In the genomic region with DNA sequence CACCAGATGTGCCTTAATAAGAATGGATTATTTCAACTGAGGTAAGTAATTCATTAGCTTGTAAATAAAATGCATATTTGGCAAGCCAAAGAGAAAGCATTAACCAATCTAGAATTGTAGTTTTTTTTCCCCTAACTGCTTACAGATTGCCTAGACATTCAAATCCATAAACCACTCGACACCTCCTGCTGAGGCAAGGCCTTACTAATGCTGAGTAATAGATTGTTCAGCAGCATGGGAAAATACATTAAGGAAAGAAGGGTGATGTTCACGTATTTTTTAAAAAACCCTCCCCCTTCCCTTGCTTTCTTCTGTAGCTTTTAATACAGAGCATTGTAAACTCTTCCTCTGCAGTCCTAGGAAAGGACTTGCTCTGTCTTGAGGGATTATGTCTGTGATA, we compare ENCODE assay signal across 2 cellular contexts.
TF ChIP-seq lines count a peak whose summit lies in the region.

No MANE protein-coding gene starts in this region.

TF ChIP-seq in GM23338, 12 proteins besides CTCF, POLR2A, EP300 and RAD21 (continued from another document):
- TF ChIP-seq, protein P1, sequence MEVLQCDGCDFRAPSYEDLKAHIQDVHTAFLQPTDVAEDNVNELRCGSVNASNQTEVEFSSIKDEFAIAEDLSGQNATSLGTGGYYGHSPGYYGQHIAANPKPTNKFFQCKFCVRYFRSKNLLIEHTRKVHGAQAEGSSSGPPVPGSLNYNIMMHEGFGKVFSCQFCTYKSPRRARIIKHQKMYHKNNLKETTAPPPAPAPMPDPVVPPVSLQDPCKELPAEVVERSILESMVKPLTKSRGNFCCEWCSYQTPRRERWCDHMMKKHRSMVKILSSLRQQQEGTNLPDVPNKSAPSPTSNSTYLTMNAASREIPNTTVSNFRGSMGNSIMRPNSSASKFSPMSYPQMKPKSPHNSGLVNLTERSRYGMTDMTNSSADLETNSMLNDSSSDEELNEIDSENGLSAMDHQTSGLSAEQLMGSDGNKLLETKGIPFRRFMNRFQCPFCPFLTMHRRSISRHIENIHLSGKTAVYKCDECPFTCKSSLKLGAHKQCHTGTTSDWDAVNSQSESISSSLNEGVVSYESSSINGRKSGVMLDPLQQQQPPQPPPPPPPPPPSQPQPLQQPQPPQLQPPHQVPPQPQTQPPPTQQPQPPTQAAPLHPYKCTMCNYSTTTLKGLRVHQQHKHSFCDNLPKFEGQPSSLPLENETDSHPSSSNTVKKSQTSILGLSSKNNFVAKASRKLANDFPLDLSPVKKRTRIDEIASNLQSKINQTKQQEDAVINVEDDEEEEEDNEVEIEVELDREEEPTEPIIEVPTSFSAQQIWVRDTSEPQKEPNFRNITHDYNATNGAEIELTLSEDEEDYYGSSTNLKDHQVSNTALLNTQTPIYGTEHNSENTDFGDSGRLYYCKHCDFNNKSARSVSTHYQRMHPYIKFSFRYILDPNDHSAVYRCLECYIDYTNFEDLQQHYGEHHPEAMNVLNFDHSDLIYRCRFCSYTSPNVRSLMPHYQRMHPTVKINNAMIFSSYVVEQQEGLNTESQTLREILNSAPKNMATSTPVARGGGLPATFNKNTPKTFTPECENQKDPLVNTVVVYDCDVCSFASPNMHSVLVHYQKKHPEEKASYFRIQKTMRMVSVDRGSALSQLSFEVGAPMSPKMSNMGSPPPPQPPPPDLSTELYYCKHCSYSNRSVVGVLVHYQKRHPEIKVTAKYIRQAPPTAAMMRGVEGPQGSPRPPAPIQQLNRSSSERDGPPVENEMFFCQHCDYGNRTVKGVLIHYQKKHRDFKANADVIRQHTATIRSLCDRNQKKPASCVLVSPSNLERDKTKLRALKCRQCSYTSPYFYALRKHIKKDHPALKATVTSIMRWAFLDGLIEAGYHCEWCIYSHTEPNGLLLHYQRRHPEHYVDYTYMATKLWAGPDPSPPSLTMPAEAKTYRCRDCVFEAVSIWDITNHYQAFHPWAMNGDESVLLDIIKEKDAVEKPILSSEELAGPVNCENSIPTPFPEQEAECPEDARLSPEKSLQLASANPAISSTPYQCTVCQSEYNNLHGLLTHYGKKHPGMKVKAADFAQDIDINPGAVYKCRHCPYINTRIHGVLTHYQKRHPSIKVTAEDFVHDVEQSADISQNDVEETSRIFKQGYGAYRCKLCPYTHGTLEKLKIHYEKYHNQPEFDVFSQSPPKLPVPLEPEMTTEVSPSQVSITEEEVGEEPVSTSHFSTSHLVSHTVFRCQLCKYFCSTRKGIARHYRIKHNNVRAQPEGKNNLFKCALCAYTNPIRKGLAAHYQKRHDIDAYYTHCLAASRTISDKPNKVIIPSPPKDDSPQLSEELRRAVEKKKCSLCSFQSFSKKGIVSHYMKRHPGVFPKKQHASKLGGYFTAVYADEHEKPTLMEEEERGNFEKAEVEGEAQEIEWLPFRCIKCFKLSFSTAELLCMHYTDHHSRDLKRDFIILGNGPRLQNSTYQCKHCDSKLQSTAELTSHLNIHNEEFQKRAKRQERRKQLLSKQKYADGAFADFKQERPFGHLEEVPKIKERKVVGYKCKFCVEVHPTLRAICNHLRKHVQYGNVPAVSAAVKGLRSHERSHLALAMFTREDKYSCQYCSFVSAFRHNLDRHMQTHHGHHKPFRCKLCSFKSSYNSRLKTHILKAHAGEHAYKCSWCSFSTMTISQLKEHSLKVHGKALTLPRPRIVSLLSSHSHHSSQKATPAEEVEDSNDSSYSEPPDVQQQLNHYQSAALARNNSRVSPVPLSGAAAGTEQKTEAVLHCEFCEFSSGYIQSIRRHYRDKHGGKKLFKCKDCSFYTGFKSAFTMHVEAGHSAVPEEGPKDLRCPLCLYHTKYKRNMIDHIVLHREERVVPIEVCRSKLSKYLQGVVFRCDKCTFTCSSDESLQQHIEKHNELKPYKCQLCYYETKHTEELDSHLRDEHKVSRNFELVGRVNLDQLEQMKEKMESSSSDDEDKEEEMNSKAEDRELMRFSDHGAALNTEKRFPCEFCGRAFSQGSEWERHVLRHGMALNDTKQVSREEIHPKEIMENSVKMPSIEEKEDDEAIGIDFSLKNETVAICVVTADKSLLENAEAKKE (CRISPR knock-in tag; IDR thresholded peaks at IDR 0.05): no peak
- TF ChIP-seq EZH2phosphoT487 (IDR thresholded peaks at IDR 0.05; ENCODE audit: unreplicated experiment) (no peak), JUNB (IDR thresholded peaks at IDR 0.05; ENCODE audit: unreplicated experiment) (no peak), NANOG (IDR thresholded peaks at IDR 0.05; ENCODE audit: borderline replicate concordance) (no peak), STAT1 (IDR thresholded peaks at IDR 0.05; ENCODE audit: unreplicated experiment) (no peak), POLR2AphosphoS5 (IDR thresholded peaks at IDR 0.05; ENCODE audit: low read depth) (no peak)
- TF ChIP-seq, protein P2, sequence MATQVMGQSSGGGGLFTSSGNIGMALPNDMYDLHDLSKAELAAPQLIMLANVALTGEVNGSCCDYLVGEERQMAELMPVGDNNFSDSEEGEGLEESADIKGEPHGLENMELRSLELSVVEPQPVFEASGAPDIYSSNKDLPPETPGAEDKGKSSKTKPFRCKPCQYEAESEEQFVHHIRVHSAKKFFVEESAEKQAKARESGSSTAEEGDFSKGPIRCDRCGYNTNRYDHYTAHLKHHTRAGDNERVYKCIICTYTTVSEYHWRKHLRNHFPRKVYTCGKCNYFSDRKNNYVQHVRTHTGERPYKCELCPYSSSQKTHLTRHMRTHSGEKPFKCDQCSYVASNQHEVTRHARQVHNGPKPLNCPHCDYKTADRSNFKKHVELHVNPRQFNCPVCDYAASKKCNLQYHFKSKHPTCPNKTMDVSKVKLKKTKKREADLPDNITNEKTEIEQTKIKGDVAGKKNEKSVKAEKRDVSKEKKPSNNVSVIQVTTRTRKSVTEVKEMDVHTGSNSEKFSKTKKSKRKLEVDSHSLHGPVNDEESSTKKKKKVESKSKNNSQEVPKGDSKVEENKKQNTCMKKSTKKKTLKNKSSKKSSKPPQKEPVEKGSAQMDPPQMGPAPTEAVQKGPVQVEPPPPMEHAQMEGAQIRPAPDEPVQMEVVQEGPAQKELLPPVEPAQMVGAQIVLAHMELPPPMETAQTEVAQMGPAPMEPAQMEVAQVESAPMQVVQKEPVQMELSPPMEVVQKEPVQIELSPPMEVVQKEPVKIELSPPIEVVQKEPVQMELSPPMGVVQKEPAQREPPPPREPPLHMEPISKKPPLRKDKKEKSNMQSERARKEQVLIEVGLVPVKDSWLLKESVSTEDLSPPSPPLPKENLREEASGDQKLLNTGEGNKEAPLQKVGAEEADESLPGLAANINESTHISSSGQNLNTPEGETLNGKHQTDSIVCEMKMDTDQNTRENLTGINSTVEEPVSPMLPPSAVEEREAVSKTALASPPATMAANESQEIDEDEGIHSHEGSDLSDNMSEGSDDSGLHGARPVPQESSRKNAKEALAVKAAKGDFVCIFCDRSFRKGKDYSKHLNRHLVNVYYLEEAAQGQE (IDR thresholded peaks at IDR 0.05; ENCODE audit: unreplicated experiment): no peak

TF ChIP-seq in SK-N-SH, 30 proteins besides CTCF, POLR2A, EP300 and RAD21 (continued from another document):
- TF ChIP-seq, protein P3, sequence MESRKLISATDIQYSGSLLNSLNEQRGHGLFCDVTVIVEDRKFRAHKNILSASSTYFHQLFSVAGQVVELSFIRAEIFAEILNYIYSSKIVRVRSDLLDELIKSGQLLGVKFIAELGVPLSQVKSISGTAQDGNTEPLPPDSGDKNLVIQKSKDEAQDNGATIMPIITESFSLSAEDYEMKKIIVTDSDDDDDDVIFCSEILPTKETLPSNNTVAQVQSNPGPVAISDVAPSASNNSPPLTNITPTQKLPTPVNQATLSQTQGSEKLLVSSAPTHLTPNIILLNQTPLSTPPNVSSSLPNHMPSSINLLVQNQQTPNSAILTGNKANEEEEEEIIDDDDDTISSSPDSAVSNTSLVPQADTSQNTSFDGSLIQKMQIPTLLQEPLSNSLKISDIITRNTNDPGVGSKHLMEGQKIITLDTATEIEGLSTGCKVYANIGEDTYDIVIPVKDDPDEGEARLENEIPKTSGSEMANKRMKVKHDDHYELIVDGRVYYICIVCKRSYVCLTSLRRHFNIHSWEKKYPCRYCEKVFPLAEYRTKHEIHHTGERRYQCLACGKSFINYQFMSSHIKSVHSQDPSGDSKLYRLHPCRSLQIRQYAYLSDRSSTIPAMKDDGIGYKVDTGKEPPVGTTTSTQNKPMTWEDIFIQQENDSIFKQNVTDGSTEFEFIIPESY (IDR thresholded peaks at IDR 0.05; ENCODE audit: borderline replicate concordance, low read depth): no peak
- TF ChIP-seq, protein P4, sequence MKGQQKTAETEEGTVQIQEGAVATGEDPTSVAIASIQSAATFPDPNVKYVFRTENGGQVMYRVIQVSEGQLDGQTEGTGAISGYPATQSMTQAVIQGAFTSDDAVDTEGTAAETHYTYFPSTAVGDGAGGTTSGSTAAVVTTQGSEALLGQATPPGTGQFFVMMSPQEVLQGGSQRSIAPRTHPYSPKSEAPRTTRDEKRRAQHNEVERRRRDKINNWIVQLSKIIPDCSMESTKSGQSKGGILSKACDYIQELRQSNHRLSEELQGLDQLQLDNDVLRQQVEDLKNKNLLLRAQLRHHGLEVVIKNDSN (IDR thresholded peaks at IDR 0.05; ENCODE audit: borderline replicate concordance, low read depth): no peak
- no peak for TF ChIP-seq NRF1 (IDR thresholded peaks at IDR 0.05; ENCODE audit: low read depth, low read length)
- TF ChIP-seq SIN3A (IDR thresholded peaks at IDR 0.05; ENCODE audit: borderline replicate concordance, low read depth, low read length): no peak
- TF ChIP-seq FOXJ3 (CRISPR knock-in tag; IDR thresholded peaks at IDR 0.05): no peak
- TF ChIP-seq, protein P5, sequence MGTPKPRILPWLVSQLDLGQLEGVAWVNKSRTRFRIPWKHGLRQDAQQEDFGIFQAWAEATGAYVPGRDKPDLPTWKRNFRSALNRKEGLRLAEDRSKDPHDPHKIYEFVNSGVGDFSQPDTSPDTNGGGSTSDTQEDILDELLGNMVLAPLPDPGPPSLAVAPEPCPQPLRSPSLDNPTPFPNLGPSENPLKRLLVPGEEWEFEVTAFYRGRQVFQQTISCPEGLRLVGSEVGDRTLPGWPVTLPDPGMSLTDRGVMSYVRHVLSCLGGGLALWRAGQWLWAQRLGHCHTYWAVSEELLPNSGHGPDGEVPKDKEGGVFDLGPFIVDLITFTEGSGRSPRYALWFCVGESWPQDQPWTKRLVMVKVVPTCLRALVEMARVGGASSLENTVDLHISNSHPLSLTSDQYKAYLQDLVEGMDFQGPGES (IDR thresholded peaks at IDR 0.05; ENCODE audit: low read depth, low read length): no peak
